Comparison of ENCODE assay signal across 8 cellular contexts in the genomic region with DNA sequence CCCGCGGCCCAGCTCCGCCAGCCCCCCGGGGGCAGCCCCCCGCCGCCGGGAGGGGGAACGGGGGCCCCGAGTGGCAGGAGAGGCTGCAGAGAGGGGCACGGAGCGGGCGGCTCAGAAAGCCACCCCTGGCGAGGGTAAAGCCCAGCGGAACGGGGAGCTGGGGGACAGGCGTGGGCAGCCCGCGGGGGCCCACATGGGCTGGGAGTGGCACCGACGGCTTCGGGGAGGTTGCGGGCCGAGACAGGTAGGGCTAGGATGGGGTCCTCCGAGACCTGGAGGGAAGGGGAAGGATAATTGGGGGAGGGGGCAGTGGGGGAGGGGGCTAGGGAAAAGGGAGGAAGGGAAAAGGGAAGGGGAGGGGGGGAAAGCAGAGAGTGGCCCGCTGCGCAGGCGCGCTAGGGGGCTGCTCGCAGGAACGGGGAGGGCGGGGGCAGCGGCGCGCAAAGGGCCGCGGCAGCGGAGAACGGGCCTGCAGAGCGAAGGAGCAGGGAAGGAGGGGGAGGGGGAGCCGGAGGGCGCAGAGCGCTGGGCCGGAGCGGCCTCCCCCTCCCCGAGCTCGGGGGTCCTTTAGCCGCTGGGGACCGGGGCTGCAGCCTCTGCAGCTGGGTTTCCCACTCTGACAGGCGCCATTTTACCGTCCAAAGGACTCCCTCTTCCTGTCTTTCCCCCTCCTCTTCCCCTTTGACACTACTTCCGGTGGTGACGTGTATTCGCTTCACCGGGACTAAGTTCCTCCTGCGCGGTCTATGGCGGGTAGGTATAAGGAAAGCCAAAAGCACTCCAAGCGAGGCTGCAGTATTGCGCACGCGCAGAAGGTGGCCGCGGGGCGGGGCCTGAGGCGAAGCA. TPM values are rescaled to one million over a fixed set of nuclear protein-coding genes. Genes with fewer than 3 reads are reported as not detected.
DNase-seq lines count a peak whose midpoint lies in the region; ATAC-seq and TF ChIP-seq lines count a peak whose summit lies in the region.

A gene (minus strand): TSS at position 405 of the 846 bp plus-strand sequence. CDS start 438 bp downstream, outside the sequence.

- CTCF ChIA-PET in CD4-positive, alpha-beta T cell (lab: Charles Lee) = interaction anchor here (1.4 to 1.7 kb wide), 3 partner anchors 9 to 37 kb away, joined by 3 to 4 read pairs (median 4); a partner anchor contains a TSS

- H3K27ac Mint-ChIP-seq in CD4-positive, alpha-beta T cell = peak within 1 kb of the TSS; percentile 100

- peak within 1 kb of the TSS; percentile 99 for H3K27ac ChIP-seq in CD4-positive, alpha-beta T cell (ENCODE audit: low read depth, low read length)
- peak within 1 kb of the TSS; percentile 100 for H3K27ac ChIP-seq in lower lobe of right lung

- intact Hi-C loops in CD4-positive, alpha-beta T cell (cut with DNase I, micrococcal nuclease) = loop anchor here (1.0 to 5.0 kb wide), 9 partner anchors 9 to 435 kb away; a partner anchor contains a TSS
- intact Hi-C loops in lower lobe of right lung (cut with DNase I) = no loop called here

- H3K4me3 Mint-ChIP-seq in CD4-positive, alpha-beta T cell = peak within 1 kb of the TSS; percentile 94

- ATAC-seq in CD4-positive, alpha-beta T cell (ENCODE audit: poor library complexity) = peak; percentile 88
- ATAC-seq in GM19468 (IDR thresholded peaks at IDR 0.05; ENCODE audit: extremely low read depth, unreplicated experiment) = peak; percentile 77
- ATAC-seq in lower lobe of right lung = peak; percentile 95

- peaks cover 53% of the 10 kb centered on the region for H3K36me3 Mint-ChIP-seq in CD4-positive, alpha-beta T cell (ENCODE audit: low read depth)

- no peaks in the 10 kb centered on the region for H3K9me3 ChIP-seq in CD4-positive, alpha-beta T cell (ENCODE audit: control insufficient read depth, low read length)
- no peaks in the 10 kb centered on the region for H3K9me3 ChIP-seq in lower lobe of right lung

- H3K27me3 ChIP-seq in CD4-positive, alpha-beta T cell (ENCODE audit: control insufficient read depth, insufficient read depth, low read length) = no peaks in the 10 kb centered on the region
- no peaks in the 10 kb centered on the region for H3K27me3 ChIP-seq in lower lobe of right lung (ENCODE audit: low read depth)

- peaks cover 45% of the 10 kb centered on the region for H3K4me1 Mint-ChIP-seq in CD4-positive, alpha-beta T cell (ENCODE audit: low read depth)

- TF ChIP-seq CTCF in CD4-positive, alpha-beta T cell (IDR thresholded peaks at IDR 0.05) = no peak
- TF ChIP-seq CTCF in lower lobe of right lung (IDR thresholded peaks at IDR 0.05) = no peak

- H3K4me3 ChIP-seq in lower lobe of right lung = peak within 1 kb of the TSS; percentile 89

- H3K36me3 ChIP-seq in lower lobe of right lung = peaks cover 35% of the 10 kb centered on the region

- peak in 9 of 10 experiments; percentile 96 to 99 (median 98) for DNase-seq in CD4-positive, alpha-beta T cell
- peak; percentile 92 for DNase-seq in HS-27A (ENCODE audit: low read depth)
- DNase-seq in NK-92 (lab: John Stamatoyannopoulos, UW; ENCODE audit: unreplicated experiment) = peak; percentile 84
- DNase-seq in activated CD8-positive, alpha-beta memory T cell treated with anti-CD3 and anti-CD28 coated beads for 1 hour (ENCODE audit: extremely low read depth in 1 of 2, low read depth in 1 of 2) = peak; percentile 65 to 98
- peak; percentile 99 for DNase-seq in effector CD8-positive, alpha-beta T cell (lab: John Stamatoyannopoulos, UW)
- peak; percentile 97 for DNase-seq in lower lobe of right lung
- peak; percentile 98 to 99 (median 98) for DNase-seq in stimulated activated CD4-positive, alpha-beta T cell treated with anti-CD3 and anti-CD28 coated beads, TNF-alpha, amount 100 ng/mL, for 1 hour (ENCODE audit: low read depth in 3 of 3, low spot score in 1 of 3)

- peaks cover 36% of the 10 kb centered on the region for H3K4me1 ChIP-seq in lower lobe of right lung

- POLR2A ChIA-PET in CD4-positive, alpha-beta T cell (lab: Charles Lee) = interaction anchor here (0.6 to 3.4 kb wide), 10 partner anchors 11 to 376 kb away, joined by 3 to 54 read pairs (median 4); a partner anchor contains a TSS

- no peaks in the 10 kb centered on the region for H3K27me3 Mint-ChIP-seq in CD4-positive, alpha-beta T cell

- H3K9me3 Mint-ChIP-seq in CD4-positive, alpha-beta T cell = no peaks in the 10 kb centered on the region

RNA-seq across cellular contexts. Expression of the gene that starts here (rescaled TPM):
- 10 to 100 TPM; 79.3 to 80.7 TPM for total RNA-seq in CD4-positive, alpha-beta T cell
- total RNA-seq in lower lobe of right lung = 140 TPM

Comparison
In these comparisons a context has a peak if more than half of its experiments do, and no peak if none do; other contexts are left out.
1. Peak in every context shown above with its lines: DNase-seq, ATAC-seq, H3K4me3 ChIP-seq and H3K27ac ChIP-seq.